In the genomic region with DNA sequence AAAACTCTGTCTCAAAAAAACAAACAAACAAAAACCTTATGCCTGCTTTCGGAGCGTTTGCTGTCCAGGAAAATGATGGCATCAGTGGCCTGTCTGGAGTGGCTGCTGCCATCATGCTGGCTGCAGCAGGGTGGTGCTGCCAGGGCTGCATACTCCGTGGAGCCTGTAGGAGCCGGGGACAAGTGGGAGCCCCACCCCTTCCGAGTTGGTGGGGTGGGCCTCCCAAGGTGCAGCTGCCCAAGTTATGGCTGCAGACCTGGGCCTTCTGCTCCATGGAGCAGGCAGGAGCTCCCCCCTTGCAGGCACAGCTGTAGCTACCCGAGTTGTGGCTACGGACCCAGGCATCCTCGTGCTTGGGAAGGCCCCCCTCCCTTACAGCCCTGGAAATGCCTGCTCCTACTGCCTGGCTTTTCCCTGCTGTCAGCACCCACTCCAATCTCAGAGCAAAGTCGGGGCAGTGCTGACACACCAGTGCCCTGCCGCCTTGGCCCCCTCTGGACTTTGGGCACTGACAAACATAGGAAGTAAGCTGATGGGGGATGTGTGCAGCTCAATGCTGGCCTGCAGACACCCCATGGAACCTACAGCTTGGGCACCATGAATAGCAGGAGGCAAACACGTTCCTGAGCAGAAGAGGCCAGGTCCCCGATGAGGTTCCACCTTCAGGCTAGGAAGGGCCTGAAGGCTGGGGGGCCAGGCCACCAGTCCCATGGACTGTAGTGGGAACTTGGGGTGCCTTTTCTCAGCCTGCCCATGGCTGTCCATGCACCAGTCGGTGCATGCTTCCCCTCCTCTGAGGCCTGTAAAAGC, we compare ENCODE assay signal across 1 cellular context.
TF ChIP-seq lines count a peak whose summit lies in the region.

No MANE protein-coding gene starts in this region.

TF ChIP-seq in HepG2, 621 proteins besides CTCF, POLR2A, EP300 and RAD21 (continued from another document):
- TF ChIP-seq ZNF121 (CRISPR knock-in tag; IDR thresholded peaks at IDR 0.05) (0 out of 2 replicates have a peak, but pooled peaks have one; percentile 25), ZEB1 (IDR thresholded peaks at IDR 0.05; ENCODE audit: insufficient replicate concordance, low read depth) (no peak), TOPORS (CRISPR knock-in tag; IDR thresholded peaks at IDR 0.05) (peak; percentile 21; the same call in 1 of the 2 replicates), ZNF781 (CRISPR knock-in tag; IDR thresholded peaks at IDR 0.05; ENCODE audit: borderline replicate concordance, not compliant biosample characterization) (no peak), ZNF564 (CRISPR knock-in tag; IDR thresholded peaks at IDR 0.05) (no peak), ZBTB7B (CRISPR knock-in tag; IDR thresholded peaks at IDR 0.05) (peak; percentile 90), YEATS4 (CRISPR knock-in tag; IDR thresholded peaks at IDR 0.05; ENCODE audit: borderline replicate concordance) (peak; percentile 45; the same call in 1 of the 2 replicates), KAT2B (IDR thresholded peaks at IDR 0.05; ENCODE audit: borderline replicate concordance, low read depth, low read length) (no peak), GATAD2A (CRISPR knock-in tag; IDR thresholded peaks at IDR 0.05) (peak; percentile 74), CREB3 (CRISPR knock-in tag; IDR thresholded peaks at IDR 0.05) (no peak), JUND (CRISPR knock-in tag; IDR thresholded peaks at IDR 0.05) (peak; percentile 79), DNMT1 (CRISPR knock-in tag; IDR thresholded peaks at IDR 0.05) (0 out of 2 replicates have a peak, but pooled peaks have one; percentile 27), ZKSCAN1 (IDR thresholded peaks at IDR 0.05; ENCODE audit: low read length) (no peak), ZBTB1 (CRISPR knock-in tag; IDR thresholded peaks at IDR 0.05; ENCODE audit: borderline replicate concordance) (no peak), LCORL (IDR thresholded peaks at IDR 0.05) (no peak), LCORL (CRISPR knock-in tag; IDR thresholded peaks at IDR 0.05) (0 out of 2 replicates have a peak, but pooled peaks have one; percentile 78), PITX1 (CRISPR knock-in tag; IDR thresholded peaks at IDR 0.05) (no peak), ZMYM4 (CRISPR knock-in tag; IDR thresholded peaks at IDR 0.05) (peak; percentile 72), ZNF546 (CRISPR knock-in tag; conservative IDR thresholded peaks at IDR 0.05) (peak; percentile 38; the same call in 1 of the 2 replicates), ZNF639 (CRISPR knock-in tag; conservative IDR thresholded peaks at IDR 0.05) (0 out of 2 replicates have a peak, but pooled peaks have one; percentile 20), ZNF607 (CRISPR knock-in tag; IDR thresholded peaks at IDR 0.05; ENCODE audit: borderline replicate concordance) (no peak), ERF (CRISPR knock-in tag; IDR thresholded peaks at IDR 0.05) (peak; percentile 44; the same call in 1 of the 2 replicates), HNF4G (IDR thresholded peaks at IDR 0.05; ENCODE audit: borderline replicate concordance, low read depth, low read length) (peak; percentile 92), HNF4G (CRISPR knock-in tag; IDR thresholded peaks at IDR 0.05; ENCODE audit: borderline replicate concordance, low read depth) (peak; percentile 58; the same call in 1 of the 2 replicates), ARNTL (CRISPR knock-in tag; IDR thresholded peaks at IDR 0.05) (peak; percentile 51; the same call in 1 of the 2 replicates), SATB2 (CRISPR knock-in tag; IDR thresholded peaks at IDR 0.05) (no peak), RAD51 (IDR thresholded peaks at IDR 0.05; ENCODE audit: borderline replicate concordance) (no peak), PLRG1 (conservative IDR thresholded peaks at IDR 0.05) (no peak), MED1 (CRISPR knock-in tag; IDR thresholded peaks at IDR 0.05) (peak; percentile 61), CREBL2 (CRISPR knock-in tag; IDR thresholded peaks at IDR 0.05; ENCODE audit: borderline replicate concordance) (no peak), ZNF720 (CRISPR knock-in tag; IDR thresholded peaks at IDR 0.05) (no peak)
- TF ChIP-seq, protein P1, sequence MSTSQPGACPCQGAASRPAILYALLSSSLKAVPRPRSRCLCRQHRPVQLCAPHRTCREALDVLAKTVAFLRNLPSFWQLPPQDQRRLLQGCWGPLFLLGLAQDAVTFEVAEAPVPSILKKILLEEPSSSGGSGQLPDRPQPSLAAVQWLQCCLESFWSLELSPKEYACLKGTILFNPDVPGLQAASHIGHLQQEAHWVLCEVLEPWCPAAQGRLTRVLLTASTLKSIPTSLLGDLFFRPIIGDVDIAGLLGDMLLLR (CRISPR knock-in tag; IDR thresholded peaks at IDR 0.05), result no peak
- TF ChIP-seq, protein P2, sequence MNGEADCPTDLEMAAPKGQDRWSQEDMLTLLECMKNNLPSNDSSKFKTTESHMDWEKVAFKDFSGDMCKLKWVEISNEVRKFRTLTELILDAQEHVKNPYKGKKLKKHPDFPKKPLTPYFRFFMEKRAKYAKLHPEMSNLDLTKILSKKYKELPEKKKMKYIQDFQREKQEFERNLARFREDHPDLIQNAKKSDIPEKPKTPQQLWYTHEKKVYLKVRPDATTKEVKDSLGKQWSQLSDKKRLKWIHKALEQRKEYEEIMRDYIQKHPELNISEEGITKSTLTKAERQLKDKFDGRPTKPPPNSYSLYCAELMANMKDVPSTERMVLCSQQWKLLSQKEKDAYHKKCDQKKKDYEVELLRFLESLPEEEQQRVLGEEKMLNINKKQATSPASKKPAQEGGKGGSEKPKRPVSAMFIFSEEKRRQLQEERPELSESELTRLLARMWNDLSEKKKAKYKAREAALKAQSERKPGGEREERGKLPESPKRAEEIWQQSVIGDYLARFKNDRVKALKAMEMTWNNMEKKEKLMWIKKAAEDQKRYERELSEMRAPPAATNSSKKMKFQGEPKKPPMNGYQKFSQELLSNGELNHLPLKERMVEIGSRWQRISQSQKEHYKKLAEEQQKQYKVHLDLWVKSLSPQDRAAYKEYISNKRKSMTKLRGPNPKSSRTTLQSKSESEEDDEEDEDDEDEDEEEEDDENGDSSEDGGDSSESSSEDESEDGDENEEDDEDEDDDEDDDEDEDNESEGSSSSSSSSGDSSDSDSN (CRISPR knock-in tag; IDR thresholded peaks at IDR 0.05), result 0 out of 2 replicates have a peak, but pooled peaks have one; percentile 32
- TF ChIP-seq, protein P3, sequence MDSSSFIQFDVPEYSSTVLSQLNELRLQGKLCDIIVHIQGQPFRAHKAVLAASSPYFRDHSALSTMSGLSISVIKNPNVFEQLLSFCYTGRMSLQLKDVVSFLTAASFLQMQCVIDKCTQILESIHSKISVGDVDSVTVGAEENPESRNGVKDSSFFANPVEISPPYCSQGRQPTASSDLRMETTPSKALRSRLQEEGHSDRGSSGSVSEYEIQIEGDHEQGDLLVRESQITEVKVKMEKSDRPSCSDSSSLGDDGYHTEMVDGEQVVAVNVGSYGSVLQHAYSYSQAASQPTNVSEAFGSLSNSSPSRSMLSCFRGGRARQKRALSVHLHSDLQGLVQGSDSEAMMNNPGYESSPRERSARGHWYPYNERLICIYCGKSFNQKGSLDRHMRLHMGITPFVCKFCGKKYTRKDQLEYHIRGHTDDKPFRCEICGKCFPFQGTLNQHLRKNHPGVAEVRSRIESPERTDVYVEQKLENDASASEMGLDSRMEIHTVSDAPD (CRISPR knock-in tag; IDR thresholded peaks at IDR 0.05), result no peak
